In genomic region chr17:81510798-81511549, GRCh38 we compare ENCODE assay signal across 1 cellular context.
TF ChIP-seq lines count a peak whose summit lies in the region.

No MANE protein-coding gene starts in this region.

TF ChIP-seq in SK-N-SH, 30 proteins besides CTCF, POLR2A, EP300 and RAD21 (continued from another document):
- TF ChIP-seq, protein P1, sequence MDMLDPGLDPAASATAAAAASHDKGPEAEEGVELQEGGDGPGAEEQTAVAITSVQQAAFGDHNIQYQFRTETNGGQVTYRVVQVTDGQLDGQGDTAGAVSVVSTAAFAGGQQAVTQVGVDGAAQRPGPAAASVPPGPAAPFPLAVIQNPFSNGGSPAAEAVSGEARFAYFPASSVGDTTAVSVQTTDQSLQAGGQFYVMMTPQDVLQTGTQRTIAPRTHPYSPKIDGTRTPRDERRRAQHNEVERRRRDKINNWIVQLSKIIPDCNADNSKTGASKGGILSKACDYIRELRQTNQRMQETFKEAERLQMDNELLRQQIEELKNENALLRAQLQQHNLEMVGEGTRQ (IDR thresholded peaks at IDR 0.05; ENCODE audit: borderline replicate concordance, low read depth, low read length): no peak
- TF ChIP-seq TAF1 (IDR thresholded peaks at IDR 0.05; ENCODE audit: borderline replicate concordance, low read depth, low read length): peak; percentile 38
- TF ChIP-seq RFX5 (IDR thresholded peaks at IDR 0.05; ENCODE audit: low read length): no peak
- TF ChIP-seq IRF3 (IDR thresholded peaks at IDR 0.05; ENCODE audit: low read depth, low read length): no peak
- no peak for TF ChIP-seq USF1 (IDR thresholded peaks at IDR 0.05; ENCODE audit: borderline replicate concordance, low read depth)
- TF ChIP-seq SMC3 (IDR thresholded peaks at IDR 0.05; ENCODE audit: low read depth, low read length): no peak
- TF ChIP-seq RXRA (IDR thresholded peaks at IDR 0.05; ENCODE audit: borderline replicate concordance, low read depth): no peak
- TF ChIP-seq MXI1 (IDR thresholded peaks at IDR 0.05; ENCODE audit: low read depth, low read length): 0 out of 2 replicates have a peak, but pooled peaks have one; percentile 11
- no peak for TF ChIP-seq GABPA (IDR thresholded peaks at IDR 0.05; ENCODE audit: low read depth)
- peak; percentile 65; the same call in 1 of the 2 replicates for TF ChIP-seq SIN3A (IDR thresholded peaks at IDR 0.05; ENCODE audit: borderline replicate concordance, low read depth, low read length)
- TF ChIP-seq ZBTB33 (IDR thresholded peaks at IDR 0.05; ENCODE audit: borderline replicate concordance, low read depth): no peak
- peak; percentile 38; the same call in 1 of the 2 replicates for TF ChIP-seq POLR2AphosphoS5 (IDR thresholded peaks at IDR 0.05; ENCODE audit: low read depth, low read length)
- no peak for TF ChIP-seq JUND (IDR thresholded peaks at IDR 0.05)
- no peak for TF ChIP-seq TEAD4 (IDR thresholded peaks at IDR 0.05; ENCODE audit: borderline replicate concordance, insufficient read depth)
- TF ChIP-seq YY1 (IDR thresholded peaks at IDR 0.05; ENCODE audit: low read depth): no peak
- no peak for TF ChIP-seq EZH2phosphoT487 (IDR thresholded peaks at IDR 0.05; ENCODE audit: borderline replicate concordance, low read depth)
- no peak for TF ChIP-seq FOXM1 (IDR thresholded peaks at IDR 0.05; ENCODE audit: low read depth)
- TF ChIP-seq FOXJ3 (CRISPR knock-in tag; IDR thresholded peaks at IDR 0.05): no peak
